21 cellular contexts compared by ENCODE assay signal in genomic region chr9:131015876-131016397, GRCh38. TPM values are rescaled to one million over a fixed set of nuclear protein-coding genes. Genes with fewer than 3 reads are reported as not detected.
DNase-seq lines count a peak whose midpoint lies in the region; ATAC-seq, FAIRE-seq and TF ChIP-seq lines count a peak whose summit lies in the region.
"Had no signal": no experiment of that assay in that cellular context is flagged by ENCODE, and none has a peak within 500 bp of the region (broad histone marks: within the 10 kb centered on the region; RNA-seq: fewer than 3 reads in every experiment).

No MANE protein-coding gene starts in this region.

- TF ChIP-seq POLR2A in IMR-90 (IDR thresholded peaks at IDR 0.05; ENCODE audit: low read depth, low read length) (no peak), H1 (IDR thresholded peaks at IDR 0.05; ENCODE audit: control extremely low read depth in 1 of 2, low read depth in 2 of 2, low read length in 2 of 2) (no peak), esophagus muscularis mucosa (IDR thresholded peaks at IDR 0.05; ENCODE audit: low read depth) (no peak), breast epithelium (IDR thresholded peaks at IDR 0.05) (no peak)

- no peaks in the 10 kb centered on the region for H3K9me1 ChIP-seq in IMR-90 (ENCODE audit: insufficient read depth, low read length)

- dilution Hi-C loops in IMR-90 (cut with HindIII; ENCODE audit: low sequenced_read_pairs, unreplicated experiment), result no loop called here

- in situ Hi-C loops in IMR-90 (cut with MboI; ENCODE audit: low sequenced_read_pairs), result no loop called here

- CTCF ChIA-PET in IMR-90 (lab: Yijun Ruan, JAX) (interaction anchor here (0.7 kb wide), 1 partner anchor 318 kb away, joined by 3 read pairs; no protein-coding TSS in a partner anchor), H1 (lab: Charles Lee; ENCODE audit: partially characterized antibody) (interaction anchor here (0.7 to 17.5 kb wide), 6 partner anchors 10 to 162 kb away, joined by 3 to 156 read pairs (median 4); no protein-coding TSS in a partner anchor)

- H3K27me3 ChIP-seq in IMR-90 (ENCODE audit: control insufficient read depth, insufficient read depth, low read length) (peaks cover 50% of the 10 kb centered on the region), H1 (replicated peaks in 1 of 4; ENCODE audit: control insufficient read depth in 3 of 4, extremely low read depth in 1 of 4, insufficient read depth in 3 of 4, low read length in 3 of 4) (no peaks in the 10 kb centered on the region), neural progenitor cell (peaks cover 3% of the 10 kb centered on the region), esophagus muscularis mucosa (peaks cover 0 to 70% (median 0%) of the 10 kb centered on the region in 4 donors), breast epithelium (peaks cover 0 to 4% of the 10 kb centered on the region in 2 donors)

- no peaks in the 10 kb centered on the region for H3K36me3 ChIP-seq in IMR-90 (ENCODE audit: control insufficient read depth, insufficient read depth, low read length)
- H3K36me3 ChIP-seq in H1 (ENCODE audit: control insufficient read depth in 2 of 4, insufficient read depth in 4 of 4, low read length in 3 of 4), result no peaks in the 10 kb centered on the region
- no peaks in the 10 kb centered on the region for H3K36me3 ChIP-seq in neural progenitor cell
- no peaks in the 10 kb centered on the region for H3K36me3 ChIP-seq in esophagus muscularis mucosa
- H3K36me3 ChIP-seq in breast epithelium, result no peaks in the 10 kb centered on the region
- H3K36me3 ChIP-seq: HAP-1 had no signal

- no peak overlapping the region for H2AK9ac ChIP-seq in IMR-90 (replicated peaks; ENCODE audit: low read depth, low read length, poor library complexity)

- no peak overlapping the region for H2BK12ac ChIP-seq in H1 (ENCODE audit: low read depth, low read length)

- H4K91ac ChIP-seq in IMR-90 (ENCODE audit: insufficient read depth, low read depth, low read length), result no peak overlapping the region
- H4K91ac ChIP-seq in H1 (replicated peaks; ENCODE audit: insufficient read length, low read length), result no peak overlapping the region

- TF ChIP-seq EP300 in H1 (IDR thresholded peaks at IDR 0.05; ENCODE audit: borderline replicate concordance in 1 of 2, low read depth in 2 of 2, low read length in 2 of 2) (no peak), esophagus muscularis mucosa (IDR thresholded peaks at IDR 0.05) (no peak)

- no peak overlapping the region for H3K56ac ChIP-seq in IMR-90 (ENCODE audit: extremely low read depth, insufficient read depth, low read length)
- no peak overlapping the region for H3K56ac ChIP-seq in H1 (replicated peaks; ENCODE audit: insufficient read length, low read depth, low read length)

- H2BK20ac ChIP-seq in IMR-90 (ENCODE audit: low read depth, low read length) (no peak overlapping the region), H1 (ENCODE audit: low read length) (no peak overlapping the region)

- DNase-seq in IMR-90 (no peak), H1 (ENCODE audit: low read depth in 1 of 2, low spot score in 2 of 2) (no peak), neural progenitor cell (ENCODE audit: low spot score) (no peak), esophagus muscularis mucosa (ENCODE audit: extremely low spot score) (no peak), breast epithelium (ENCODE audit: low spot score in 2 of 2) (no peak)
- no peak for DNase-seq in activated CD4-positive, alpha-beta T cell treated with anti-CD3 and anti-CD28 coated beads, Interleukin-2, amount 10 ng/mL, durations not matched to agents 24 days and 14 days
- DNase-seq: C1 segment of cervical spinal cord; CD4-positive, alpha-beta memory T cell; DMS153; DMS79 treated with DMSO at 0.1 percent for 48 hours; EL; GOT3; HFFc6 had no signal

- ATAC-seq in IMR-90 (ENCODE audit: low read depth) (no peak), GM19328 (IDR thresholded peaks at IDR 0.05; ENCODE audit: unreplicated experiment) (no peak)

- H2BK120ac ChIP-seq in IMR-90 (ENCODE audit: low read depth, low read length) (no peak overlapping the region), H1 (replicated peaks; ENCODE audit: low read depth, low read length) (no peak overlapping the region)

- no peak overlapping the region for H2AK5ac ChIP-seq in IMR-90 (ENCODE audit: low read depth, low read length)
- H2AK5ac ChIP-seq in H1 (ENCODE audit: low read depth, low read length), result no peak overlapping the region

- peak overlapping the region; percentile 27 for H3K27ac Mint-ChIP-seq in neural progenitor cell
- H3K27ac Mint-ChIP-seq in activated CD4-positive, alpha-beta T cell treated with anti-CD3 and anti-CD28 coated beads, Interleukin-2, amount 10 ng/mL, durations not matched to agents 24 days and 14 days, result no peak overlapping the region
- H3K27ac Mint-ChIP-seq: B cell, HFFc6, IgD-negative memory B cell had no signal

- H3K9me3 ChIP-seq in IMR-90 (ENCODE audit: control insufficient read depth, insufficient read depth, low read length) (peaks cover 8% of the 10 kb centered on the region), H1 (ENCODE audit: insufficient read depth in 2 of 2, low read depth in 1 of 2, low read length in 1 of 2) (no peaks in the 10 kb centered on the region), neural progenitor cell (ENCODE audit: low read depth) (no peaks in the 10 kb centered on the region), esophagus muscularis mucosa (peaks cover 0 to 5% (median 0%) of the 10 kb centered on the region in 4 donors), breast epithelium (no peaks in the 10 kb centered on the region)
- H3K9me3 ChIP-seq: HAP-1 had no signal

- WGBS in IMR-90 (ENCODE audit: extremely low coverage in 2 of 2, insufficient read length in 1 of 2), 2 experiments, result 67% methylated on average over 1 of the region's 6 CpGs; no CpG with 5 or more reads in 1 of the 2 experiments
- WGBS in H1 (ENCODE audit: extremely low coverage in 1 of 2, insufficient coverage in 1 of 2, insufficient read length in 1 of 2, insufficient replicate concordance in 2 of 2, low coverage in 1 of 2, low lambda C conversion rate in 2 of 2, missing lambda C conversion rate in 1 of 2), 2 experiments, result 80% methylated on average over 6 of the region's 6 CpGs; no CpG with 5 or more reads in 1 of the 2 experiments
- WGBS in esophagus muscularis mucosa, result 97% methylated on average over 6 of the region's 6 CpGs

- H3K9ac ChIP-seq in IMR-90 (ENCODE audit: low read depth, low read length), result no peak overlapping the region
- H3K9ac ChIP-seq in H1 (replicated peaks in 1 of 4; ENCODE audit: extremely low read depth in 1 of 4, low read depth in 3 of 4, low read length in 3 of 4), result no peak overlapping the region
- H3K9ac ChIP-seq in neural progenitor cell, result no peak overlapping the region

- H3K23me2 ChIP-seq in H1 (ENCODE audit: low read depth, low read length), result 0 out of 2 replicates have a peak, but pooled peaks cover 1% of the 10 kb centered on the region

- no peaks in the 10 kb centered on the region for H3K9me3 Mint-ChIP-seq in neural progenitor cell
- H3K9me3 Mint-ChIP-seq in activated CD4-positive, alpha-beta T cell treated with anti-CD3 and anti-CD28 coated beads, Interleukin-2, amount 10 ng/mL, durations not matched to agents 24 days and 14 days, result no peaks in the 10 kb centered on the region

- peaks cover 22% of the 10 kb centered on the region for H3K27me3 Mint-ChIP-seq in neural progenitor cell (ENCODE audit: insufficient read depth, low read depth)
- no peaks in the 10 kb centered on the region for H3K27me3 Mint-ChIP-seq in activated CD4-positive, alpha-beta T cell treated with anti-CD3 and anti-CD28 coated beads, Interleukin-2, amount 10 ng/mL, durations not matched to agents 24 days and 14 days

- no peaks in the 10 kb centered on the region for H3F3A ChIP-seq in neural progenitor cell (ENCODE audit: low read depth)

- no peak overlapping the region for H3K27ac ChIP-seq in IMR-90 (ENCODE audit: insufficient read depth, low read length)
- H3K27ac ChIP-seq in H1 (ENCODE audit: low read depth, low read length), result no peak overlapping the region
- H3K27ac ChIP-seq in neural progenitor cell, result no peak overlapping the region
- no peak overlapping the region for H3K27ac ChIP-seq in esophagus muscularis mucosa (replicated peaks in 1 of 4)
- H3K27ac ChIP-seq in breast epithelium, result no peak overlapping the region
- H3K27ac ChIP-seq: HL-60 had no signal

- H3K23ac ChIP-seq in IMR-90 (ENCODE audit: low read depth, low read length) (no peak overlapping the region), H1 (ENCODE audit: insufficient read length) (no peak overlapping the region)

- H4K20me1 ChIP-seq in IMR-90 (ENCODE audit: insufficient read depth, low read length) (no peaks in the 10 kb centered on the region), H1 (replicated peaks in 1 of 2; ENCODE audit: control insufficient read depth in 1 of 2, insufficient read depth in 2 of 2, low read length in 2 of 2) (peaks cover 0 to 2% of the 10 kb centered on the region in 2 experiments), neural progenitor cell (ENCODE audit: low read depth) (no peaks in the 10 kb centered on the region)

- TF ChIP-seq RAD21 in IMR-90 (IDR thresholded peaks at IDR 0.05; ENCODE audit: low read length), result no peak
- no peak for TF ChIP-seq RAD21 in H1 (IDR thresholded peaks at IDR 0.05 in 1 of 2, conservative IDR thresholded peaks at IDR 0.05 in 1 of 2; ENCODE audit: low read depth in 2 of 2, low read length in 2 of 2)

- no peak overlapping the region for H3K18ac ChIP-seq in IMR-90 (ENCODE audit: low read depth, low read length)
- no peak overlapping the region for H3K18ac ChIP-seq in H1 (ENCODE audit: extremely low read depth, low read length)

- H4K8ac ChIP-seq in IMR-90 (ENCODE audit: low read depth in 2 of 2, low read length in 2 of 2) (no peak overlapping the region), H1 (ENCODE audit: extremely low read depth, insufficient read depth, low read length) (no peak overlapping the region)

- FAIRE-seq in H1 (lab: Jason Lieb, UNC), result no peak
- FAIRE-seq: A204.1, G401.6, GM12891 had no signal

- no peaks in the 10 kb centered on the region for H3K79me1 ChIP-seq in IMR-90 (ENCODE audit: low read depth in 1 of 2, low read length in 2 of 2)
- H3K79me1 ChIP-seq in H1 (ENCODE audit: low read depth, low read length), result peaks cover 7% of the 10 kb centered on the region; the same call in 1 of the 2 replicates

- BruUV-seq in IMR-90 (replicated peaks; lab: Mats Ljungman, UMichigan), result no TSS peak

- H3K4me1 Mint-ChIP-seq in neural progenitor cell, result peaks cover 35% of the 10 kb centered on the region
- H3K4me1 Mint-ChIP-seq in activated CD4-positive, alpha-beta T cell treated with anti-CD3 and anti-CD28 coated beads, Interleukin-2, amount 10 ng/mL, durations not matched to agents 24 days and 14 days, result no peaks in the 10 kb centered on the region
- H3K4me1 Mint-ChIP-seq: B cell; CD4-positive, alpha-beta memory T cell; IgD-negative memory B cell had no signal

- H3K14ac ChIP-seq in IMR-90 (replicated peaks; ENCODE audit: low read depth, low read length) (no peak overlapping the region), H1 (ENCODE audit: insufficient read length) (no peak overlapping the region)

- H3K4me3 ChIP-seq in IMR-90 (ENCODE audit: insufficient read depth, low read depth, low read length), result no peak overlapping the region
- no peak overlapping the region for H3K4me3 ChIP-seq in H1 (ENCODE audit: extremely low read depth in 1 of 4, insufficient read depth in 2 of 4, low read depth in 3 of 4, low read length in 4 of 4)
- no peak overlapping the region for H3K4me3 ChIP-seq in neural progenitor cell
- no peak overlapping the region for H3K4me3 ChIP-seq in esophagus muscularis mucosa
- H3K4me3 ChIP-seq in breast epithelium, result no peak overlapping the region
- H3K4me3 ChIP-seq: HAP-1 had no signal

- no peak overlapping the region for H3K4me3 Mint-ChIP-seq in neural progenitor cell
- H3K4me3 Mint-ChIP-seq in activated CD4-positive, alpha-beta T cell treated with anti-CD3 and anti-CD28 coated beads, Interleukin-2, amount 10 ng/mL, durations not matched to agents 24 days and 14 days, result no peak overlapping the region
- H3K4me3 Mint-ChIP-seq: B cell; CD4-positive, alpha-beta memory T cell; HFFc6; IgD-negative memory B cell had no signal

- H3K4me1 ChIP-seq in IMR-90 (ENCODE audit: control insufficient read depth, insufficient read depth, low read length), result no peaks in the 10 kb centered on the region
- H3K4me1 ChIP-seq in H1 (replicated peaks in 1 of 4; ENCODE audit: control insufficient read depth in 3 of 4, insufficient read depth in 4 of 4, low read length in 3 of 4), result peaks cover 0 to 15% (median 8%) of the 10 kb centered on the region in 4 experiments; a peak in 6 of 7 replicates
- H3K4me1 ChIP-seq in neural progenitor cell, result peaks cover 8% of the 10 kb centered on the region
- H3K4me1 ChIP-seq in esophagus muscularis mucosa, result peaks cover 0 to 4% (median 0%) of the 10 kb centered on the region in 4 donors
- no peaks in the 10 kb centered on the region for H3K4me1 ChIP-seq in breast epithelium

- no peaks in the 10 kb centered on the region for H3K36me3 Mint-ChIP-seq in neural progenitor cell
- H3K36me3 Mint-ChIP-seq in activated CD4-positive, alpha-beta T cell treated with anti-CD3 and anti-CD28 coated beads, Interleukin-2, amount 10 ng/mL, durations not matched to agents 24 days and 14 days (ENCODE audit: low read depth), result no peaks in the 10 kb centered on the region
- H3K36me3 Mint-ChIP-seq: CD4-positive, alpha-beta memory T cell; IgD-negative memory B cell had no signal

- H4K5ac ChIP-seq in IMR-90 (ENCODE audit: low read depth, low read length) (no peak overlapping the region), H1 (ENCODE audit: insufficient read length, low read depth, low read length) (no peak overlapping the region)

- intact Hi-C loops in IMR-90 (cut with micrococcal nuclease) (no loop called here), esophagus muscularis mucosa (cut with DNase I) (no loop called here), breast epithelium (cut with DNase I; ENCODE audit: low total_unique reads) (loop anchor here (1.0 kb wide), 1 partner anchor 13 kb away; no protein-coding TSS in a partner anchor)
- intact Hi-C loops in activated CD4-positive, alpha-beta T cell treated with anti-CD3 and anti-CD28 coated beads, Interleukin-2, amount 10 ng/mL, durations not matched to agents 24 days and 14 days (cut with micrococcal nuclease), result no loop called here

- no peak overlapping the region for H2BK5ac ChIP-seq in IMR-90 (ENCODE audit: low read depth, low read length, poor library complexity, severe bottlenecking)
- H2BK5ac ChIP-seq in H1 (ENCODE audit: low read depth, low read length), result no peak overlapping the region

- TF ChIP-seq CTCF in IMR-90 (conservative IDR thresholded peaks at IDR 0.05; ENCODE audit: low read depth, low read length) (no peak), H1 (IDR thresholded peaks at IDR 0.05; ENCODE audit: control extremely low read depth in 1 of 3, insufficient read depth in 1 of 3, low read depth in 1 of 3, low read length in 3 of 3) (no peak), neural progenitor cell (IDR thresholded peaks at IDR 0.05) (no peak), esophagus muscularis mucosa (IDR thresholded peaks at IDR 0.05) (no peak), breast epithelium (IDR thresholded peaks at IDR 0.05) (no peak)

- H3K4me2 ChIP-seq in IMR-90 (ENCODE audit: low read depth, low read length) (no peak overlapping the region), H1 (ENCODE audit: insufficient read depth in 1 of 2, low read depth in 2 of 2, low read length in 2 of 2) (no peak overlapping the region), neural progenitor cell (no peak overlapping the region)

- no peak overlapping the region for H3K4ac ChIP-seq in IMR-90 (ENCODE audit: low read depth, low read length)
- H3K4ac ChIP-seq in H1 (replicated peaks; ENCODE audit: insufficient read length, low read depth, low read length), result no peak overlapping the region

- POLR2A ChIA-PET in IMR-90 (lab: Charles Lee; ENCODE audit: unreplicated experiment), result no interaction called here
- POLR2A ChIA-PET in H1 (lab: Charles Lee; ENCODE audit: partially characterized antibody), result interaction anchor here (0.5 kb wide), 1 partner anchor 358 kb away, joined by 3 read pairs; no protein-coding TSS in a partner anchor

- H2BK15ac ChIP-seq in IMR-90 (ENCODE audit: low read depth, low read length), result no peak overlapping the region
- H2BK15ac ChIP-seq in H1 (ENCODE audit: low read length), result no peak overlapping the region

- H3K79me2 ChIP-seq in H1 (ENCODE audit: control insufficient read depth in 1 of 2, insufficient read depth in 2 of 2, low read length in 2 of 2) (no peaks in the 10 kb centered on the region), neural progenitor cell (ENCODE audit: low read depth) (no peaks in the 10 kb centered on the region)

- H2AFZ ChIP-seq in IMR-90 (replicated peaks; ENCODE audit: low read length, poor library complexity), result no peak overlapping the region
- H2AFZ ChIP-seq in H1 (ENCODE audit: low read length), result no peak overlapping the region
- H2AFZ ChIP-seq in neural progenitor cell (replicated peaks), result no peak overlapping the region

RNA-seq across cellular contexts. Expression of gene LAMC3, which starts 7.0 kb away (rescaled TPM):
- total RNA-seq in IMR-90 (2012; rRNA removed) (under 0.01 TPM in 1 of 2 replicates, not detected in the other), neural progenitor cell (ENCODE audit: low replicate concordance) (0.03 TPM in 1 of 2 replicates, not detected in the other), esophagus muscularis mucosa (under 1 TPM in 3 of 4 donors, not detected in 1; 0.06 to 0.50 (median 0.34) TPM), breast epithelium (1 to 10 TPM; 2.1 to 8.5 (median 7.8) TPM)
- polyA plus RNA-seq in IMR-90 (2012; rRNA removed) (not detected in 2 replicates), H1 (2011; rRNA removed) (9.3 and 11.5 TPM in 2 replicates)
- 0.01 TPM in 1 of 2 replicates, not detected in the other for polyA plus RNA-seq in IMR-90 (2012; cell fraction: cytosol; rRNA removed)
- 0.03 and 0.05 TPM in 2 replicates for polyA plus RNA-seq in IMR-90 (2012; cell fraction: nucleus; rRNA removed; ENCODE audit: low replicate concordance)
- 12.3 and 13.2 TPM in 2 replicates for total RNA-seq in H1 (2021; fragmentation: NEBNext Ultra II Directional; extraction: Animal tissue kit (Norgen Biotek cat#: 25700))
- polyA plus RNA-seq in H1 (2011; cell fraction: cytosol; rRNA removed), result 6.0 TPM
- 24.8 TPM for polyA plus RNA-seq in H1 (2011; cell fraction: nucleus; rRNA removed)
- 8.0 to 13.0 TPM (median 12.4 TPM) in 4 replicates for polyA plus RNA-seq in H1 (2012, experiment 1 of 2)
- polyA plus RNA-seq in H1 (2012, experiment 2 of 2), result 10.7 TPM
- 18.4 TPM for polyA plus RNA-seq in H1 (2013, experiment 1 of 2)
- polyA plus RNA-seq in H1 (2013, experiment 2 of 2), result 15.1 TPM
- polyA minus RNA-seq in H1 (2011; rRNA and poly(A)+ RNA removed), result 3.8 and 4.1 TPM in 2 replicates
- polyA minus RNA-seq in H1 (2011; cell fraction: cytosol; rRNA and poly(A)+ RNA removed), result 4.8 TPM
- polyA minus RNA-seq in H1 (2011; cell fraction: nucleus; rRNA and poly(A)+ RNA removed), result 7.2 TPM
- total RNA-seq in activated CD4-positive, alpha-beta T cell treated with anti-CD3 and anti-CD28 coated beads, Interleukin-2, amount 10 ng/mL, durations not matched to agents 24 days and 14 days, result 0.07 and 0.09 TPM in 2 replicates
- total RNA-seq: HFFc6 had no signal
- polyA plus RNA-seq: CD4-positive, alpha-beta memory T cell; IgD-negative memory B cell had no signal
